ENCODE assay signal across 7 cellular contexts in genomic region chr12:118375348-118375747, GRCh38. TPM values are rescaled to one million over a fixed set of nuclear protein-coding genes. Genes with fewer than 3 reads are reported as not detected.
DNase-seq lines count a peak whose midpoint lies in the region; ATAC-seq, FAIRE-seq and TF ChIP-seq lines count a peak whose summit lies in the region.

No MANE protein-coding gene starts in this region.

- H4K20me1 ChIP-seq in smooth muscle cell (ENCODE audit: low read depth): peaks cover 29% of the 10 kb centered on the region

- H3K4me1 ChIP-seq in iPS-18a (ENCODE audit: control insufficient read depth, low read depth, low read length): peaks cover 25% of the 10 kb centered on the region
- peaks cover 11% of the 10 kb centered on the region for H3K4me1 ChIP-seq in smooth muscle cell (ENCODE audit: low read depth)
- H3K4me1 ChIP-seq in SJCRH30: peaks cover 3% of the 10 kb centered on the region; the same call in 1 of the 2 replicates

- peak overlapping the region; percentile 91 for H3K4me2 ChIP-seq in smooth muscle cell

- H3K9me3 Mint-ChIP-seq in HFFc6 (no peaks in the 10 kb centered on the region), WTC11 (no peaks in the 10 kb centered on the region)

- H3K27me3 Mint-ChIP-seq in HFFc6 (ENCODE audit: insufficient read depth) (peaks cover 3% of the 10 kb centered on the region), WTC11 (ENCODE audit: low read depth) (peaks cover 15% of the 10 kb centered on the region)

- TF ChIP-seq CTCF in HFFc6 (IDR thresholded peaks at IDR 0.05) (no peak), WTC11 (IDR thresholded peaks at IDR 0.05) (no peak), smooth muscle cell (IDR thresholded peaks at IDR 0.05; ENCODE audit: borderline replicate concordance, insufficient read depth, poor library complexity, severe bottlenecking) (no peak)

- peaks cover 8% of the 10 kb centered on the region for H3K36me3 ChIP-seq in iPS-18a (ENCODE audit: control insufficient read depth, low read depth, low read length)
- H3K36me3 ChIP-seq in smooth muscle cell (ENCODE audit: low read depth): no peaks in the 10 kb centered on the region
- H3K36me3 ChIP-seq in SJCRH30: peaks cover 10% of the 10 kb centered on the region

- H3K4me3 ChIP-seq in iPS-18a (ENCODE audit: low read length): peak overlapping the region; percentile 82
- H3K4me3 ChIP-seq in smooth muscle cell: peak overlapping the region; percentile 98
- H3K4me3 ChIP-seq in SJCRH30: no peak overlapping the region

- WGBS in smooth muscle cell (ENCODE audit: low lambda C conversion rate): 85% methylated on average over 10 of the region's 10 CpGs

- H3F3A ChIP-seq in smooth muscle cell (ENCODE audit: low read depth): peaks cover 3% of the 10 kb centered on the region

- peak overlapping the region; percentile 99 for H2AFZ ChIP-seq in smooth muscle cell (ENCODE audit: low read depth)

- peaks cover 46% of the 10 kb centered on the region for H3K4me1 Mint-ChIP-seq in HFFc6 (ENCODE audit: low read depth)
- H3K4me1 Mint-ChIP-seq in WTC11: peaks cover 46% of the 10 kb centered on the region

- no peaks in the 10 kb centered on the region for H3K36me3 Mint-ChIP-seq in HFFc6 (ENCODE audit: low read depth)
- peaks cover 7% of the 10 kb centered on the region for H3K36me3 Mint-ChIP-seq in WTC11

- peaks cover 27% of the 10 kb centered on the region for H3K79me2 ChIP-seq in smooth muscle cell (ENCODE audit: low read depth)

- TF ChIP-seq POLR2A in GM12892 (IDR thresholded peaks at IDR 0.05; ENCODE audit: low read depth, low read length): no peak

- H3K9me3 ChIP-seq in iPS-18a (ENCODE audit: control insufficient read depth, low read depth, low read length) (no peaks in the 10 kb centered on the region), smooth muscle cell (replicated peaks; ENCODE audit: low read depth) (no peaks in the 10 kb centered on the region), SJCRH30 (replicated peaks) (no peaks in the 10 kb centered on the region)

- H3K27ac Mint-ChIP-seq in HFFc6 (peak overlapping the region; percentile 99), WTC11 (peak overlapping the region; percentile 99)

- CTCF ChIA-PET in WTC11 (lab: Charles Lee): interaction anchor here (0.6 to 4.5 kb wide), 26 partner anchors 8 to 525 kb away, joined by 3 to 76 read pairs (median 6); no protein-coding TSS in a partner anchor

- no peak for FAIRE-seq in GM12892 (lab: Jason Lieb, UNC)

- POLR2A ChIA-PET in WTC11 (lab: Charles Lee): interaction anchor here (1.0 to 1.9 kb wide), 2 partner anchors 192 to 239 kb away, joined by 3 to 9 read pairs; partner anchors contain the start of gene PEBP1

- no peak for ATAC-seq in WTC11

- H3K27me3 ChIP-seq in iPS-18a (ENCODE audit: control insufficient read depth, insufficient read depth, low read length) (peaks cover 21% of the 10 kb centered on the region), smooth muscle cell (ENCODE audit: low read depth) (peaks cover 17% of the 10 kb centered on the region), SJCRH30 (no peaks in the 10 kb centered on the region)

- peak overlapping the region; percentile 88 for H3K4me3 Mint-ChIP-seq in HFFc6
- H3K4me3 Mint-ChIP-seq in WTC11: peak overlapping the region; percentile 89

- H3K9ac ChIP-seq in iPS-18a (ENCODE audit: low read length) (no peak overlapping the region), smooth muscle cell (ENCODE audit: low read depth) (no peak overlapping the region)

- H3K27ac ChIP-seq in iPS-18a (ENCODE audit: low read length) (no peak overlapping the region), smooth muscle cell (ENCODE audit: low read depth) (no peak overlapping the region), SJCRH30 (no peak overlapping the region)

- DNase-seq in HFFc6: no peak
- DNase-seq in WTC11 (ENCODE audit: low spot score): no peak
- DNase-seq in smooth muscle cell (lab: John Stamatoyannopoulos, UW; ENCODE audit: unreplicated experiment): no peak
- no peak for DNase-seq in GM12892 (ENCODE audit: insufficient read length)
- no peak for DNase-seq in SJCRH30
- DNase-seq in NCI-H146 (lab: John Stamatoyannopoulos, UW): no peak

TF ChIP-seq in WTC11, 78 proteins besides CTCF, POLR2A, EP300 and RAD21 (continues in another document):
- TF ChIP-seq ZNF396 (CRISPR knock-in tag; IDR thresholded peaks at IDR 0.05; ENCODE audit: borderline replicate concordance) (no peak), ZNF671 (CRISPR knock-in tag; IDR thresholded peaks at IDR 0.05) (no peak), ATF6 (CRISPR knock-in tag; IDR thresholded peaks at IDR 0.05) (no peak), USF2 (CRISPR knock-in tag; IDR thresholded peaks at IDR 0.05) (no peak), ZNF138 (CRISPR knock-in tag; conservative IDR thresholded peaks at IDR 0.05) (no peak), KAT7 (CRISPR knock-in tag; IDR thresholded peaks at IDR 0.05; ENCODE audit: borderline replicate concordance) (no peak), PREB (CRISPR knock-in tag; IDR thresholded peaks at IDR 0.05; ENCODE audit: borderline replicate concordance) (no peak), STAT6 (CRISPR knock-in tag; conservative IDR thresholded peaks at IDR 0.05; ENCODE audit: low read depth) (no peak)
- TF ChIP-seq, protein P1, sequence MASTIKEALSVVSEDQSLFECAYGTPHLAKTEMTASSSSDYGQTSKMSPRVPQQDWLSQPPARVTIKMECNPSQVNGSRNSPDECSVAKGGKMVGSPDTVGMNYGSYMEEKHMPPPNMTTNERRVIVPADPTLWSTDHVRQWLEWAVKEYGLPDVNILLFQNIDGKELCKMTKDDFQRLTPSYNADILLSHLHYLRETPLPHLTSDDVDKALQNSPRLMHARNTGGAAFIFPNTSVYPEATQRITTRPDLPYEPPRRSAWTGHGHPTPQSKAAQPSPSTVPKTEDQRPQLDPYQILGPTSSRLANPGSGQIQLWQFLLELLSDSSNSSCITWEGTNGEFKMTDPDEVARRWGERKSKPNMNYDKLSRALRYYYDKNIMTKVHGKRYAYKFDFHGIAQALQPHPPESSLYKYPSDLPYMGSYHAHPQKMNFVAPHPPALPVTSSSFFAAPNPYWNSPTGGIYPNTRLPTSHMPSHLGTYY (CRISPR knock-in tag; IDR thresholded peaks at IDR 0.05): no peak

RNA-seq across cellular contexts. Expression of gene SUDS3, which starts 1.0 kb away (rescaled TPM):
- total RNA-seq in HFFc6 (2021; fragmentation: NEBNext Ultra II Directional; extraction: Animal tissue kit (Norgen Biotek cat#: 25700)): 10 to 100 TPM; 20.5 to 23.4 (median 22.8) TPM
- total RNA-seq in WTC11 (2021) (63.9 to 65.5 TPM (median 64.7 TPM) in 3 replicates), smooth muscle cell (34.9 and 58.2 TPM in 2 replicates)
- polyA plus RNA-seq in smooth muscle cell: 11.4 and 16.4 TPM in 2 replicates
- 19.8 TPM for polyA plus RNA-seq in GM12892 (2012; ENCODE audit: missing spikeins)
- total RNA-seq in SJCRH30 (2014; rRNA removed; shearing (Covaris generic)): 42.9 and 43.6 TPM in 2 replicates

RNA-seq across cellular contexts. Expression of gene TAOK3, which starts 2.6 kb away (rescaled TPM):
- total RNA-seq in HFFc6 (2021; fragmentation: NEBNext Ultra II Directional; extraction: Animal tissue kit (Norgen Biotek cat#: 25700)): 10 to 100 TPM; 26.0 to 30.7 (median 28.0) TPM
- total RNA-seq in WTC11 (2021): 8.3 to 13.0 TPM (median 9.3 TPM) in 3 replicates
- 7.1 and 7.3 TPM in 2 replicates for total RNA-seq in smooth muscle cell
- polyA plus RNA-seq in smooth muscle cell: 7.9 and 18.2 TPM in 2 replicates
- 44.0 TPM for polyA plus RNA-seq in GM12892 (2012; ENCODE audit: missing spikeins)
- 11.2 and 11.6 TPM in 2 replicates for total RNA-seq in SJCRH30 (2014; rRNA removed; shearing (Covaris generic))
